In the genomic region with DNA sequence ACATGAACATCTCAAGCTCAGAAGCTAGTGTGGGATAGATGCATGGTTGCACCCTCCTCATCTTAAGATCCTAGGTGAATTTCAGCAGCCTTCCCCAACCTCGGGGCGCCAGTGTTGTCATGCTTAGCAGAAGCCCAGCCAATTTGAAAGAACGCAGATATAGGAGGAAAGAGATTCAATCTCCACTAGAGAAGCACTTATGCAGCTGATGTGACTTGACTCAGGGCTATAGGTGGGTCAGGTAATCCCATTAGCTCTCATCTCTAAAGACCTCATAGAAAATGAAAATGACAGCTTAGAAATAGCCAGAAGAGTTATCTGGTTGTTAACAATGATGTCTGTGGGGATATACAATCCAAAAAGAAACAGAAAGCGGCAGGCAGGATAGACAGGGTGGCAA, we compare ENCODE assay signal across 25 cellular contexts.
"Had no signal": no experiment of that assay in that cellular context is flagged by ENCODE, and none has a peak within 500 bp of the region (broad histone marks: within the 10 kb centered on the region; RNA-seq: fewer than 3 reads in every experiment).

No MANE protein-coding gene starts in this region.

- H3K27me3 ChIP-seq: colonic mucosa, esophagus squamous epithelium, gastroesophageal sphincter, neural progenitor cell, transverse colon had no signal

- H3K9ac ChIP-seq: neural progenitor cell had no signal

- H3K27ac Mint-ChIP-seq: activated naive CD8-positive, alpha-beta T cell treated with anti-CD3 and anti-CD28 coated beads for 36 hours; mesothelial cell of epicardium; naive thymus-derived CD8-positive, alpha-beta T cell; neural progenitor cell; stimulated activated memory B cell treated with anti-CD40 and anti-IgM and Interleukin-4, amounts not matched to agents 10 μg/mL and 1 μg/mL and 100 μg/mL, for 72 hours had no signal

- H3K4me1 Mint-ChIP-seq: activated naive CD8-positive, alpha-beta T cell treated with anti-CD3 and anti-CD28 coated beads for 36 hours; mesothelial cell of epicardium; neural progenitor cell had no signal

- H3K4me2 ChIP-seq: neural progenitor cell, smooth muscle cell had no signal

- ATAC-seq: activated T-cell treated with anti-CD3 and anti-CD28 coated beads, Interleukin-2, amount 50 U/mL, for 4 hours; gastroesophageal sphincter; naive thymus-derived CD8-positive, alpha-beta T cell; sciatic nerve; stimulated activated memory B cell treated with anti-CD40 and anti-IgM and Interleukin-4, amounts not matched to agents 10 μg/mL and 1 μg/mL and 100 μg/mL, for 72 hours had no signal

- H3K36me3 ChIP-seq: colonic mucosa, esophagus squamous epithelium, gastroesophageal sphincter, left ventricle myocardium inferior, neural progenitor cell, transverse colon had no signal

- H2AFZ ChIP-seq: neural progenitor cell had no signal

- DNase-seq: activated CD4-positive, alpha-beta T cell treated with anti-CD3 and anti-CD28 coated beads for 4 hours; activated CD4-positive, alpha-beta T cell treated with anti-CD3 and anti-CD28 coated beads, Interleukin-2, amount 50 U/mL, for 48 hours; activated CD4-positive, CD25-positive, alpha-beta regulatory T cell; activated CD8-positive, alpha-beta memory T cell treated with anti-CD3 and anti-CD28 coated beads, Interleukin-2, amount 50 U/mL, for 48 hours; activated naive CD4-positive, alpha-beta T cell treated with Interleukin-2 at 50 U/mL for 16 hours; activated naive CD8-positive, alpha-beta T cell treated with anti-CD3 and anti-CD28 coated beads for 36 hours; activated T-cell treated with anti-CD3 and anti-CD28 coated beads, Interleukin-2, amount 50 U/mL, for 4 hours; colonic mucosa; dorsolateral prefrontal cortex; esophagus squamous epithelium; head of caudate nucleus; hypothalamus; left ventricle myocardium inferior; naive thymus-derived CD8-positive, alpha-beta T cell; posterior cingulate gyrus; stimulated activated CD4-positive, alpha-beta T cell treated with anti-CD3 and anti-CD28 coated beads, Interleukin-15, amount 100 ng/mL, for 24 hours; transverse colon had no signal

- H3K27me3 Mint-ChIP-seq: stimulated activated memory B cell treated with anti-CD40 and anti-IgM and Interleukin-4, amounts not matched to agents 10 μg/mL and 1 μg/mL and 100 μg/mL, for 72 hours had no signal

- H3K4me3 ChIP-seq: colonic mucosa, dorsolateral prefrontal cortex, esophagus squamous epithelium, gastroesophageal sphincter, left ventricle myocardium inferior, neural progenitor cell, smooth muscle cell, transverse colon had no signal

- H3K4me3 Mint-ChIP-seq: activated naive CD8-positive, alpha-beta T cell treated with anti-CD3 and anti-CD28 coated beads for 36 hours; activated T-cell treated with anti-CD3 and anti-CD28 coated beads, Interleukin-2, amount 50 U/mL, for 4 hours; mesothelial cell of epicardium; naive thymus-derived CD8-positive, alpha-beta T cell; neural progenitor cell; stimulated activated memory B cell treated with anti-CD40 and anti-IgM and Interleukin-4, amounts not matched to agents 10 μg/mL and 1 μg/mL and 100 μg/mL, for 72 hours had no signal

- H3K27ac ChIP-seq: colonic mucosa, dorsolateral prefrontal cortex, esophagus squamous epithelium, gastroesophageal sphincter, left ventricle myocardium inferior, neural progenitor cell, transverse colon had no signal

- H3K4me1 ChIP-seq: colonic mucosa, esophagus squamous epithelium, gastroesophageal sphincter, left ventricle myocardium inferior, neural progenitor cell, transverse colon had no signal

- H3K9me3 ChIP-seq: colonic mucosa, esophagus squamous epithelium had no signal

- H3K36me3 Mint-ChIP-seq: activated naive CD8-positive, alpha-beta T cell treated with anti-CD3 and anti-CD28 coated beads for 36 hours; mesothelial cell of epicardium; neural progenitor cell; stimulated activated memory B cell treated with anti-CD40 and anti-IgM and Interleukin-4, amounts not matched to agents 10 μg/mL and 1 μg/mL and 100 μg/mL, for 72 hours had no signal

- FAIRE-seq: bronchial epithelial cell, urothelium cell line had no signal
